ENCODE assay signal across 9 cellular contexts in genomic region chr1:2228684-2229031, GRCh38. TPM values are rescaled to one million over a fixed set of nuclear protein-coding genes. Genes with fewer than 3 reads are reported as not detected.
A peak's percentile ranks its signal among the peaks of the same experiment; 100 is the strongest.
DNase-seq lines count a peak whose midpoint lies in the region; ATAC-seq and TF ChIP-seq lines count a peak whose summit lies in the region.
"Had no signal": no experiment of that assay in that cellular context is flagged by ENCODE, and none has a peak within 500 bp of the region (broad histone marks: within the 10 kb centered on the region; RNA-seq: fewer than 3 reads in every experiment).

No MANE protein-coding gene starts in this region.

- WGBS in mammary epithelial cell (ENCODE audit: low coverage, missing lambda C conversion rate) = 0% methylated on average over 13 of the region's 53 CpGs
- 0 to 1% methylated on average over 25 to 53 of the region's 53 CpGs for WGBS in aorta, 2 donors

- H3K27ac Mint-ChIP-seq in CD14-positive monocyte = peak overlapping the region in 6 of 7 donors; percentile 57 to 93 (median 86)
- peak overlapping the region; percentile 73 for H3K27ac Mint-ChIP-seq in memory B cell

- TF ChIP-seq CTCF in CD14-positive monocyte (IDR thresholded peaks at IDR 0.05) = no peak
- no peak for TF ChIP-seq CTCF in mammary epithelial cell (conservative IDR thresholded peaks at IDR 0.05 in 1 of 2, IDR thresholded peaks at IDR 0.05 in 1 of 2; ENCODE audit: extremely low read depth in 1 of 2, insufficient read depth in 1 of 2, low read depth in 1 of 2, low read length in 2 of 2)

- peaks cover 55% of the 10 kb centered on the region for H3K4me1 Mint-ChIP-seq in CD14-positive monocyte
- H3K4me1 Mint-ChIP-seq in memory B cell = peaks cover 37% of the 10 kb centered on the region

- no peak for ATAC-seq in memory B cell (ENCODE audit: low read depth)
- ATAC-seq in aorta (ENCODE audit: low FRiP score) = no peak
- ATAC-seq in HG02610 (IDR thresholded peaks at IDR 0.05; ENCODE audit: unreplicated experiment) = no peak

- peaks cover 51% of the 10 kb centered on the region for H3K79me2 ChIP-seq in mammary epithelial cell (ENCODE audit: insufficient read depth, low read length)

- H3K9me3 Mint-ChIP-seq in CD14-positive monocyte = peaks cover 0 to 7% (median 2%) of the 10 kb centered on the region in 7 donors
- no peaks in the 10 kb centered on the region for H3K9me3 Mint-ChIP-seq in memory B cell

- H3K4me1 ChIP-seq in mammary epithelial cell (ENCODE audit: insufficient read depth, low read length) = peaks cover 33% of the 10 kb centered on the region
- H3K4me1 ChIP-seq in aorta (ENCODE audit: control insufficient read depth in 1 of 2, insufficient read depth in 2 of 2, low read length in 2 of 2) = peaks cover 0 to 3% of the 10 kb centered on the region in 2 donors

- in situ Hi-C loops in mammary epithelial cell (cut with MboI; ENCODE audit: low sequenced_read_pairs in 2 of 2) = no loop called here

- no TSS peak for BruUV-seq in mammary epithelial cell (replicated peaks; lab: Mats Ljungman, UMichigan)

- H3K9me3 ChIP-seq in mammary epithelial cell (replicated peaks; ENCODE audit: insufficient read depth, low read length) (no peaks in the 10 kb centered on the region), aorta (ENCODE audit: control insufficient read depth, low read length) (no peaks in the 10 kb centered on the region)

- H3K36me3 Mint-ChIP-seq in CD14-positive monocyte (peaks cover 11 to 27% of the 10 kb centered on the region in 2 donors), memory B cell (no peaks in the 10 kb centered on the region)

- no peaks in the 10 kb centered on the region for H3K27me3 ChIP-seq in mammary epithelial cell (ENCODE audit: insufficient read depth, low read length)
- H3K27me3 ChIP-seq in aorta (ENCODE audit: control insufficient read depth in 1 of 2, insufficient read depth in 2 of 2, low read length in 1 of 2) = no peaks in the 10 kb centered on the region

- CTCF ChIA-PET in mammary epithelial cell (lab: Charles Lee; ENCODE audit: low non-redundant PET) = interaction anchor here (1.1 kb wide), 1 partner anchor 153 kb away, joined by 4 read pairs; no protein-coding TSS in a partner anchor

- peak overlapping the region; percentile 20; the same call in 1 of the 2 replicates for H3K4me3 ChIP-seq in Jurkat, Clone E6-1 (ENCODE audit: low read length)
- H3K4me3 ChIP-seq in mammary epithelial cell (replicated peaks in 1 of 3; ENCODE audit: insufficient read depth in 1 of 3, low read depth in 2 of 3, low read length in 3 of 3) (peak overlapping the region; percentile 57 to 81 (median 68)), aorta (ENCODE audit: low read length in 2 of 2) (peak overlapping the region; percentile 93)

- DNase-seq in CD14-positive monocyte (ENCODE audit: low spot score) (peak; percentile 46), mammary epithelial cell (no peak), memory B cell (ENCODE audit: low spot score in 2 of 2) (peak in 1 of 2 donors; percentile 58), aorta (peak in 1 of 2 donors; percentile 80), SHP77 treated with DMSO at 0.1 percent for 48 hours (lab: John Stamatoyannopoulos, UW) (no peak), A172 (ENCODE audit: low spot score) (no peak)
- no peak for DNase-seq in Jurkat, Clone E6-1 (ENCODE audit: low read depth, low spot score)

- dilution Hi-C loops in mammary epithelial cell (cut with HindIII; ENCODE audit: low sequenced_read_pairs) = no loop called here

- intact Hi-C loops in CD14-positive monocyte (cut with micrococcal nuclease) = no loop called here
- intact Hi-C loops in mammary epithelial cell (cut with micrococcal nuclease) = loop anchor here (1.0 kb wide), 1 partner anchor 33 kb away; no protein-coding TSS in a partner anchor
- intact Hi-C loops in aorta (cut with DNase I) = loop anchor here in 1 of 2 donors (2.0 kb wide), 1 partner anchor 24 kb away; no protein-coding TSS in a partner anchor

- no peaks in the 10 kb centered on the region for H3K36me3 ChIP-seq in mammary epithelial cell (ENCODE audit: insufficient read depth, low read length)
- no peaks in the 10 kb centered on the region for H3K36me3 ChIP-seq in aorta (ENCODE audit: control insufficient read depth in 1 of 2, insufficient read depth in 2 of 2, low read length in 1 of 2)

- H3K9ac ChIP-seq in mammary epithelial cell (ENCODE audit: insufficient read depth, low read length) = peak overlapping the region; percentile 35
- H3K9ac ChIP-seq: KMS-11 had no signal

- H3K27ac ChIP-seq in mammary epithelial cell (ENCODE audit: insufficient read depth, low read depth, low read length) = no peak overlapping the region
- H3K27ac ChIP-seq in aorta (ENCODE audit: low read depth in 1 of 2, low read length in 2 of 2) = peak overlapping the region; percentile 18 to 88
- H3K27ac ChIP-seq: KMS-11 had no signal

- H3K4me3 Mint-ChIP-seq in CD14-positive monocyte (peak overlapping the region; percentile 99 to 100), memory B cell (peak overlapping the region; percentile 90)

- H3K27me3 Mint-ChIP-seq in CD14-positive monocyte (ENCODE audit: low read depth in 3 of 3) (peaks cover 10 to 21% (median 14%) of the 10 kb centered on the region in 3 donors), memory B cell (no peaks in the 10 kb centered on the region)

- peaks cover 18% of the 10 kb centered on the region for H4K20me1 ChIP-seq in mammary epithelial cell (ENCODE audit: insufficient read depth, low read length)

- H2AFZ ChIP-seq in mammary epithelial cell (ENCODE audit: low read depth, low read length) = no peak overlapping the region

- H3K4me2 ChIP-seq in mammary epithelial cell (ENCODE audit: insufficient read depth, low read depth, low read length) = peak overlapping the region; percentile 97
- H3K4me2 ChIP-seq: KMS-11 had no signal

RNA-seq across cellular contexts. Expression of gene SKI, which starts 0.5 kb away (rescaled TPM):
- under 1 TPM; 0.20 to 0.25 TPM for polyA plus RNA-seq in CD14-positive monocyte
- polyA plus RNA-seq in Jurkat, Clone E6-1 (2012; ENCODE audit: insufficient read depth, insufficient read length) = 4.5 TPM
- total RNA-seq in mammary epithelial cell = 10 to 100 TPM; 27.2 to 47.8 TPM
- polyA plus RNA-seq in mammary epithelial cell = 10.5 TPM
- polyA minus RNA-seq in mammary epithelial cell = 34.8 TPM
- total RNA-seq in aorta = 100 to 1,000 TPM; 114 to 129 TPM
- polyA plus RNA-seq in aorta = 10 to 100 TPM; 20.7 to 34.7 TPM
- total RNA-seq in A172 (2014; rRNA removed; shearing (Covaris generic)) = 4.1 and 14.8 TPM in 2 replicates

RNA-seq across cellular contexts. Expression of gene FAAP20, which starts 34.1 kb away (rescaled TPM):
- polyA plus RNA-seq in CD14-positive monocyte (10 to 100 TPM; 35.1 to 49.3 TPM), mammary epithelial cell (11.8 TPM), aorta (100 to 1,000 TPM in 1 of 2 donors, 10 to 100 TPM in 1; 61.2 to 124 TPM)
- polyA plus RNA-seq in Jurkat, Clone E6-1 (2012; ENCODE audit: insufficient read depth, insufficient read length) = 56.3 TPM
- total RNA-seq in mammary epithelial cell (10 to 100 TPM; 13.5 to 70.9 TPM), aorta (10 to 100 TPM; 49.0 to 59.9 TPM)
- polyA minus RNA-seq in mammary epithelial cell = 5.4 TPM
- total RNA-seq in A172 (2014; rRNA removed; shearing (Covaris generic)) = 18.6 and 34.6 TPM in 2 replicates

Comparison
In these comparisons a context has a peak if more than half of its experiments do, and no peak if none do; other contexts are left out.
1. H3K4me3 ChIP-seq: peak in every context shown above with its lines; median percentile 93 in aorta; 68 in mammary epithelial cell; 20 in Jurkat, Clone E6-1.